15 cellular contexts compared by ENCODE assay signal in genomic region chr2:39007875-39008504, GRCh38.
DNase-seq lines count a peak whose midpoint lies in the region; ATAC-seq, FAIRE-seq and TF ChIP-seq lines count a peak whose summit lies in the region.
"Had no signal": no experiment of that assay in that cellular context is flagged by ENCODE, and none has a peak within 500 bp of the region (broad histone marks: within the 10 kb centered on the region; RNA-seq: fewer than 3 reads in every experiment).

No MANE protein-coding gene starts in this region.

- intact Hi-C loops in HepG2 (cut with micrococcal nuclease; ENCODE audit: unreplicated experiment), result no loop called here
- intact Hi-C loops in right lobe of liver (cut with DNase I), result no loop called here
- intact Hi-C loops in PC-3 (cut with micrococcal nuclease), result no loop called here
- intact Hi-C loops in dendritic cell treated with granulocyte-macrophage colony-stimulating factor and Interleukin-4, amounts not matched to agents 40 ng/mL and 50 ng/mL, for 4 days (cut with micrococcal nuclease), result no loop called here
- intact Hi-C loops in prostate gland (cut with DNase I), result no loop called here

- peaks cover 4% of the 10 kb centered on the region for H3K4me1 ChIP-seq in HepG2 (ENCODE audit: insufficient read depth, low read length)
- H3K4me1 ChIP-seq in right lobe of liver, result no peaks in the 10 kb centered on the region
- H3K4me1 ChIP-seq in PC-3 (ENCODE audit: insufficient read depth, low read length), result no peaks in the 10 kb centered on the region
- no peaks in the 10 kb centered on the region for H3K4me1 ChIP-seq in prostate gland (replicated peaks)
- H3K4me1 ChIP-seq: Caco-2, esophagus squamous epithelium had no signal

- 89% methylated on average over 5 of the region's 5 CpGs for WGBS in HepG2 (ENCODE audit: low lambda C conversion rate)
- WGBS in right lobe of liver (ENCODE audit: insufficient coverage, low coverage, low lambda C conversion rate, missing lambda C conversion rate), result 93% methylated on average over 3 of the region's 5 CpGs
- 72% methylated on average over 5 of the region's 5 CpGs for WGBS in prostate gland

- no peak overlapping the region for H3K4me3 Mint-ChIP-seq in dendritic cell treated with granulocyte-macrophage colony-stimulating factor and Interleukin-4, amounts not matched to agents 40 ng/mL and 50 ng/mL, for 4 days

- no peak for TF ChIP-seq CTCF in HepG2 (CRISPR knock-in tag; IDR thresholded peaks at IDR 0.05)
- TF ChIP-seq CTCF in right lobe of liver (IDR thresholded peaks at IDR 0.05), result no peak
- no peak for TF ChIP-seq CTCF in PC-3 (conservative IDR thresholded peaks at IDR 0.05; ENCODE audit: low read depth, low read length)
- TF ChIP-seq CTCF in prostate gland (IDR thresholded peaks at IDR 0.05), result no peak

- H3K9me2 ChIP-seq in PC-3 (replicated peaks; ENCODE audit: low read length), result no peaks in the 10 kb centered on the region

- POLR2A ChIA-PET in HepG2 (lab: Yijun Ruan, JAX) (no interaction called here), PC-3 (lab: Charles Lee; ENCODE audit: unreplicated experiment) (no interaction called here)

- peak overlapping the region; percentile 20 for H3K27ac Mint-ChIP-seq in dendritic cell treated with granulocyte-macrophage colony-stimulating factor and Interleukin-4, amounts not matched to agents 40 ng/mL and 50 ng/mL, for 4 days

- no peaks in the 10 kb centered on the region for H4K20me1 ChIP-seq in HepG2 (ENCODE audit: insufficient read depth, low read length)
- H4K20me1 ChIP-seq in PC-3 (ENCODE audit: low read length), result no peaks in the 10 kb centered on the region

- TF ChIP-seq RAD21 in HepG2 (CRISPR knock-in tag; IDR thresholded peaks at IDR 0.05), result no peak

- no peaks in the 10 kb centered on the region for H3F3A ChIP-seq in PC-3 (ENCODE audit: low read length, unreplicated experiment)

- H3K9ac ChIP-seq in HepG2 (ENCODE audit: insufficient read depth, low read depth, low read length) (no peak overlapping the region), PC-3 (ENCODE audit: low read length) (no peak overlapping the region)

- H2AFZ ChIP-seq in HepG2 (ENCODE audit: low read length), result no peak overlapping the region
- H2AFZ ChIP-seq in PC-3 (ENCODE audit: low read length), result no peak overlapping the region

- no peak for TF ChIP-seq POLR2A in HepG2 (IDR thresholded peaks at IDR 0.05; ENCODE audit: insufficient read depth in 1 of 2, low read depth in 2 of 2, low read length in 2 of 2)
- no peak for TF ChIP-seq POLR2A in right lobe of liver (IDR thresholded peaks at IDR 0.05)
- TF ChIP-seq POLR2A in prostate gland (IDR thresholded peaks at IDR 0.05), result no peak

- H3K9me3 ChIP-seq in HepG2 (ENCODE audit: low read length) (no peaks in the 10 kb centered on the region), right lobe of liver (no peaks in the 10 kb centered on the region), PC-3 (ENCODE audit: low read length) (no peaks in the 10 kb centered on the region), prostate gland (no peaks in the 10 kb centered on the region)
- H3K9me3 ChIP-seq: Caco-2, esophagus squamous epithelium had no signal

- H3K4me3 ChIP-seq in HepG2 (replicated peaks in 1 of 3; ENCODE audit: insufficient read depth in 1 of 3, low read depth in 2 of 3, low read length in 3 of 3) (no peak overlapping the region), right lobe of liver (no peak overlapping the region), PC-3 (ENCODE audit: low read length) (no peak overlapping the region), prostate gland (no peak overlapping the region)
- H3K4me3 ChIP-seq: esophagus squamous epithelium had no signal

- ATAC-seq in HepG2 (peak; percentile 54; the same call in 2 of the 3 replicates), right lobe of liver (no peak), PC-3 (0 out of 2 replicates have a peak, but pooled peaks have one; percentile 27), HG02623 (IDR thresholded peaks at IDR 0.05; ENCODE audit: unreplicated experiment) (no peak)
- ATAC-seq: right cardiac atrium had no signal

- TF ChIP-seq EP300 in HepG2 (IDR thresholded peaks at IDR 0.05; ENCODE audit: low read depth in 2 of 2, low read length in 2 of 2) (no peak), HepG2 (CRISPR knock-in tag; IDR thresholded peaks at IDR 0.05; ENCODE audit: borderline replicate concordance) (no peak)

- H3K4me2 ChIP-seq in HepG2 (ENCODE audit: low read depth, low read length) (no peak overlapping the region), PC-3 (ENCODE audit: low read length) (no peak overlapping the region)

- H3K27me3 Mint-ChIP-seq in dendritic cell treated with granulocyte-macrophage colony-stimulating factor and Interleukin-4, amounts not matched to agents 40 ng/mL and 50 ng/mL, for 4 days, result no peaks in the 10 kb centered on the region

- H3K36me3 ChIP-seq in HepG2 (replicated peaks in 1 of 2; ENCODE audit: control insufficient read depth in 1 of 2, insufficient read depth in 2 of 2, low read length in 2 of 2) (peaks cover 8 to 78% of the 10 kb centered on the region in 2 experiments), right lobe of liver (peaks cover 0 to 18% (median 4%) of the 10 kb centered on the region in 4 donors), PC-3 (ENCODE audit: low read depth, low read length) (peaks cover 23% of the 10 kb centered on the region), prostate gland (no peaks in the 10 kb centered on the region)

- no peaks in the 10 kb centered on the region for H3K9me3 Mint-ChIP-seq in dendritic cell treated with granulocyte-macrophage colony-stimulating factor and Interleukin-4, amounts not matched to agents 40 ng/mL and 50 ng/mL, for 4 days

- no peak for FAIRE-seq in HepG2 (lab: Jason Lieb, UNC)

- no peak for DNase-seq in HepG2 (ENCODE audit: low spot score)
- DNase-seq in right lobe of liver, result no peak
- no peak for DNase-seq in PC-3
- DNase-seq in NCI-H2107 treated with DMSO at 0.1 percent for 48 hours (lab: John Stamatoyannopoulos, UW; ENCODE audit: unreplicated experiment), result no peak
- DNase-seq in activated gamma-delta T cell treated with Interleukin-2 at 50 U/mL for 16 hours, result no peak
- DNase-seq in prostate gland (ENCODE audit: low spot score), result no peak
- DNase-seq: Caco-2, EL, esophagus squamous epithelium, NCI-H1930, occipital lobe, right cardiac atrium, SHP77 treated with DMSO at 0.1 percent for 48 hours had no signal

- no peaks in the 10 kb centered on the region for H3K79me2 ChIP-seq in HepG2 (ENCODE audit: insufficient read depth, low read length)
- no peaks in the 10 kb centered on the region for H3K79me2 ChIP-seq in PC-3 (ENCODE audit: low read length)

- CTCF ChIA-PET in HepG2 (lab: Yijun Ruan, JAX; ENCODE audit: low intra/inter-chr PET ratio, low total read pairs) (no interaction called here), PC-3 (lab: Charles Lee) (no interaction called here)

- in situ Hi-C loops in HepG2 (cut with HindIII; ENCODE audit: extremely low pct_ligation_motif_present, low pct_unique_long_range_greater_than_20kb), result no loop called here

- BruUV-seq in HepG2 (replicated peaks; lab: Mats Ljungman, UMichigan) (no TSS peak), PC-3 (replicated peaks; lab: Mats Ljungman, UMichigan) (no TSS peak)

- no peaks in the 10 kb centered on the region for H3K27me3 ChIP-seq in HepG2 (ENCODE audit: control insufficient read depth in 1 of 2, insufficient read depth in 2 of 2, low read length in 2 of 2)
- H3K27me3 ChIP-seq in right lobe of liver, result no peaks in the 10 kb centered on the region
- H3K27me3 ChIP-seq in PC-3 (ENCODE audit: low read length), result no peaks in the 10 kb centered on the region
- H3K27me3 ChIP-seq in prostate gland (replicated peaks; ENCODE audit: insufficient read depth), result no peaks in the 10 kb centered on the region
- H3K27me3 ChIP-seq: esophagus squamous epithelium had no signal

- H3K27ac ChIP-seq in HepG2 (ENCODE audit: extremely low read length, insufficient read depth, low read length) (no peak overlapping the region), right lobe of liver (no peak overlapping the region), PC-3 (ENCODE audit: low read length) (no peak overlapping the region), prostate gland (no peak overlapping the region)
- H3K27ac ChIP-seq: esophagus squamous epithelium had no signal

- peaks cover 62% of the 10 kb centered on the region for H3K36me3 Mint-ChIP-seq in dendritic cell treated with granulocyte-macrophage colony-stimulating factor and Interleukin-4, amounts not matched to agents 40 ng/mL and 50 ng/mL, for 4 days (ENCODE audit: low read depth)

- H3K4me1 Mint-ChIP-seq in dendritic cell treated with granulocyte-macrophage colony-stimulating factor and Interleukin-4, amounts not matched to agents 40 ng/mL and 50 ng/mL, for 4 days (ENCODE audit: low read depth), result peaks cover 13% of the 10 kb centered on the region

TF ChIP-seq in HepG2, 621 proteins besides CTCF, POLR2A, EP300 and RAD21 (continues in another document):
- no peak for TF ChIP-seq ZSCAN29 (CRISPR knock-in tag; conservative IDR thresholded peaks at IDR 0.05)
- no peak for TF ChIP-seq ZNF569 (CRISPR knock-in tag; IDR thresholded peaks at IDR 0.05; ENCODE audit: borderline replicate concordance)
- no peak for TF ChIP-seq ZNF383 (CRISPR knock-in tag; IDR thresholded peaks at IDR 0.05; ENCODE audit: borderline replicate concordance)
- TF ChIP-seq MTA3 (CRISPR knock-in tag; IDR thresholded peaks at IDR 0.05), result no peak
- no peak for TF ChIP-seq ZNF615 (CRISPR knock-in tag; IDR thresholded peaks at IDR 0.05; ENCODE audit: borderline replicate concordance)
- TF ChIP-seq MYPOP (CRISPR knock-in tag; IDR thresholded peaks at IDR 0.05), result no peak
- no peak for TF ChIP-seq HINFP (CRISPR knock-in tag; IDR thresholded peaks at IDR 0.05; ENCODE audit: low read depth)

Comparison
In these comparisons a context has a peak if more than half of its experiments do, and no peak if none do; other contexts are left out.
1. ATAC-seq: peak in HepG2 (single experiment) and PC-3 (single experiment); none in right lobe of liver (0 of 4) and HG02623 (single experiment).